In genomic region chr10:88316292-88316861, GRCh38 we compare ENCODE assay signal across 17 cellular contexts.
"Had no signal": no experiment of that assay in that cellular context is flagged by ENCODE, and none has a peak within 500 bp of the region (broad histone marks: within the 10 kb centered on the region; RNA-seq: fewer than 3 reads in every experiment).

No MANE protein-coding gene starts in this region.

- ATAC-seq: activated CD8-positive, alpha-beta memory T cell treated with anti-CD3 and anti-CD28 coated beads, Interleukin-2, amount 10 ng/mL, durations not matched to agents 7 days and 5 days; heart right ventricle; left ventricle myocardium superior; WTC11 had no signal

- H3K4me1 Mint-ChIP-seq: immature natural killer cell had no signal

- H3K27ac ChIP-seq: esophagus muscularis mucosa, heart right ventricle, tibial artery had no signal

- DNase-seq: activated CD4-positive, alpha-beta memory T cell treated with anti-CD3 and anti-CD28 coated beads, Interleukin-2, amount 10 ng/mL, durations not matched to agents 7 days and 5 days; activated CD4-positive, alpha-beta T cell treated with anti-CD3 and anti-CD28 coated beads for 4 hours; activated CD8-positive, alpha-beta memory T cell treated with anti-CD3 and anti-CD28 coated beads, Interleukin-2, amount 10 ng/mL, durations not matched to agents 7 days and 5 days; effector CD4-positive, alpha-beta T cell; heart right ventricle; immature natural killer cell; kidney glomerular epithelial cell; left ventricle myocardium superior; occipital lobe; posterior cingulate gyrus; stimulated activated CD4-positive, alpha-beta T cell treated with anti-CD3 and anti-CD28 coated beads, Interleukin-2, amount 100 ng/mL, for 24 hours; stimulated activated naive CD4-positive, alpha-beta T cell treated with Interleukin-2 at 50 U/mL for 16 hours; tibial artery had no signal

- H3K27me3 Mint-ChIP-seq: activated CD8-positive, alpha-beta memory T cell treated with anti-CD3 and anti-CD28 coated beads, Interleukin-2, amount 10 ng/mL, durations not matched to agents 7 days and 5 days; activated naive CD8-positive, alpha-beta T cell had no signal

- H3K4me3 Mint-ChIP-seq: activated CD4-positive, alpha-beta memory T cell treated with anti-CD3 and anti-CD28 coated beads, Interleukin-2, amount 10 ng/mL, durations not matched to agents 7 days and 5 days; activated CD8-positive, alpha-beta memory T cell treated with anti-CD3 and anti-CD28 coated beads, Interleukin-2, amount 10 ng/mL, durations not matched to agents 7 days and 5 days; activated naive CD8-positive, alpha-beta T cell; immature natural killer cell; WTC11 had no signal

- H3K27ac Mint-ChIP-seq: activated CD4-positive, alpha-beta memory T cell treated with anti-CD3 and anti-CD28 coated beads, Interleukin-2, amount 10 ng/mL, durations not matched to agents 7 days and 5 days; activated CD8-positive, alpha-beta memory T cell treated with anti-CD3 and anti-CD28 coated beads, Interleukin-2, amount 10 ng/mL, durations not matched to agents 7 days and 5 days; activated naive CD8-positive, alpha-beta T cell; immature natural killer cell; WTC11 had no signal

- H3K4me3 ChIP-seq: esophagus muscularis mucosa, heart right ventricle, tibial artery had no signal

- H3K4me1 ChIP-seq: esophagus muscularis mucosa, tibial artery had no signal

- FAIRE-seq: endothelial cell of umbilical vein had no signal

- H3K27me3 ChIP-seq: esophagus muscularis mucosa, heart right ventricle, tibial artery had no signal

- H3K36me3 ChIP-seq: esophagus muscularis mucosa, heart right ventricle, tibial artery had no signal
